9 cellular contexts compared by ENCODE assay signal in the genomic region with DNA sequence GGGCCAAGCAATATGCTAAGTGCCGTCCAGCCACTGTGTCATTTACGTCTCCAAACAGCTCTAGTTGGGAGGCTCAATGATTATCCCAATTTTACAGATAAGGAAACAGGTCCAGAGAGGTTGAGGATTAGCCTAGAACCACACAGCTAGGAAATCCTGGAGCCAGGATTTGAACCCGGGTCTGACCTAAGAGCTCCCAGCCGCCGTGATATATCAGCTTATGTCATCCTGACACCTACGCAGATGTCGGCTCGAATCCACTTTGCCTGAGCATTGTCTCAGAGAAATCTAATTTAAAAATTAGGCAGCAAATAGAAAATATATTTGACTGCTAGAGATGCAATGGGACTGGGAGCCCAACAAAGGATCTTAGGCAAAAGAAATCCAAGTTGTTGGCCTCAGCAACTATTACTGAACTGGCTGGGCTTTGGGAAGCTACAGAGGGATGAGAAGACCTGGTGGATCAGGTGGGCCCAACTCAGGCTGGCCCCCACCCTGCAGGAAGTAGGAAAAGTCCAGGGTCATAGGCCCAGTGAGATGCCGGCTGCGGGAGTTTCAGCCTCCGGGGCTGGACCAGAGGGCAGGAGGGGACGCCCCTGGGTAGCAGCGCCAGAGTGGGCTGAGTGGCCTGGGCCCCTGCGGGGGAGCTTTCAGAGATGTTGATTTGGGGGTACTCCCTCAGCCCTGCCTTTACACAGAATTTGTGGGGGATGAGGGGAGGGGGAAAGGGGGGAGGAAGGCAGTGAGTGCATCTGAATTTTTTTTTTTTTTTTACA. TPM values are rescaled to one million over a fixed set of nuclear protein-coding genes. Genes with fewer than 3 reads are reported as not detected.
DNase-seq lines count a peak whose midpoint lies in the region; ATAC-seq and TF ChIP-seq lines count a peak whose summit lies in the region.
"Had no signal": no experiment of that assay in that cellular context is flagged by ENCODE, and none has a peak within 500 bp of the region (broad histone marks: within the 10 kb centered on the region; RNA-seq: fewer than 3 reads in every experiment).

No MANE protein-coding gene starts in this region.

- H2AFZ ChIP-seq in GM23338, result no peak overlapping the region

- H3K4me2 ChIP-seq in GM23338, result no peak overlapping the region

- peak overlapping the region; percentile 54 to 81 (median 68) for H3K4me3 Mint-ChIP-seq in CD4-positive, alpha-beta memory T cell
- H3K4me3 Mint-ChIP-seq in GM23338, result no peak overlapping the region
- peak overlapping the region; percentile 52 for H3K4me3 Mint-ChIP-seq in activated CD4-positive, alpha-beta memory T cell treated with anti-CD3 and anti-CD28 coated beads, Interleukin-2, amount 10 ng/mL, durations not matched to agents 7 days and 5 days

- POLR2A ChIA-PET in CD4-positive, alpha-beta memory T cell (lab: Charles Lee; ENCODE audit: partially characterized antibody), result interaction anchor here (1.0 to 8.6 kb wide), 25 partner anchors 11 to 214 kb away, joined by 3 to 239 read pairs (median 15); partner anchors contain the start of genes IL21R, KDM8 and NSMCE1
- POLR2A ChIA-PET in activated CD4-positive, alpha-beta memory T cell treated with anti-CD3 and anti-CD28 coated beads, Interleukin-2, amount 10 ng/mL, durations not matched to agents 7 days and 5 days (lab: Charles Lee), result interaction anchor here (0.8 to 5.1 kb wide), 40 partner anchors 8 to 198 kb away, joined by 3 to 82 read pairs (median 6); partner anchors contain the start of genes GTF3C1, IL21R, KATNIP and KDM8
- POLR2A ChIA-PET in HEK293T (lab: Yijun Ruan, JAX), result no interaction called here

- no peak for DNase-seq in CD4-positive, alpha-beta memory T cell
- DNase-seq in GM23338 (ENCODE audit: low spot score), result no peak
- DNase-seq in activated CD4-positive, alpha-beta memory T cell treated with anti-CD3 and anti-CD28 coated beads, Interleukin-2, amount 10 ng/mL, durations not matched to agents 7 days and 5 days, result no peak
- DNase-seq in hepatic stellate cell (ENCODE audit: low spot score), result peak; percentile 32
- DNase-seq in HEK293T (ENCODE audit: extremely low spot score), result no peak
- no peak for DNase-seq in dedifferentiated amniotic fluid mesenchymal stem cell (ENCODE audit: extremely low spot score)
- DNase-seq in NK-92 treated with Interleukin-12 subunit alpha and Interleukin-12 subunit beta, amount 100 ng/mL, for 24 hours (lab: John Stamatoyannopoulos, UW), result no peak

- peaks cover 57% of the 10 kb centered on the region for H3K4me1 ChIP-seq in CD4-positive, alpha-beta memory T cell (ENCODE audit: insufficient read depth, low read length)
- no peaks in the 10 kb centered on the region for H3K4me1 ChIP-seq in GM23338 (ENCODE audit: insufficient read depth)

- peaks cover 0 to 3% (median 0%) of the 10 kb centered on the region in 8 donors for H3K9me3 Mint-ChIP-seq in CD4-positive, alpha-beta memory T cell
- no peaks in the 10 kb centered on the region for H3K9me3 Mint-ChIP-seq in GM23338
- H3K9me3 Mint-ChIP-seq in activated CD4-positive, alpha-beta memory T cell treated with anti-CD3 and anti-CD28 coated beads, Interleukin-2, amount 10 ng/mL, durations not matched to agents 7 days and 5 days, result peaks cover 11% of the 10 kb centered on the region

- no peaks in the 10 kb centered on the region for H4K20me1 ChIP-seq in GM23338 (replicated peaks; ENCODE audit: insufficient read depth)

- H3F3A ChIP-seq in GM23338 (replicated peaks; ENCODE audit: low read depth), result no peaks in the 10 kb centered on the region

- ATAC-seq in GM23338 (peak; percentile 19; the same call in 2 of the 3 replicates), GM19351 (IDR thresholded peaks at IDR 0.05; ENCODE audit: unreplicated experiment) (no peak)

- CTCF ChIA-PET in CD4-positive, alpha-beta memory T cell (lab: Charles Lee; ENCODE audit: partially characterized antibody), result interaction anchor here (0.8 to 8.6 kb wide), 45 partner anchors 9 to 218 kb away, joined by 3 to 213 read pairs (median 5); partner anchors contain the start of genes IL21R and KDM8
- CTCF ChIA-PET in activated CD4-positive, alpha-beta memory T cell treated with anti-CD3 and anti-CD28 coated beads, Interleukin-2, amount 10 ng/mL, durations not matched to agents 7 days and 5 days (lab: Charles Lee), result interaction anchor here (0.9 to 3.9 kb wide), 29 partner anchors 10 to 255 kb away, joined by 3 to 60 read pairs (median 8); partner anchors contain the start of genes IL21R and KDM8
- CTCF ChIA-PET in HEK293T (lab: Yijun Ruan, JAX), result interaction anchor here (0.6 to 1.8 kb wide), 8 partner anchors 10 to 954 kb away, joined by 3 to 10 read pairs (median 3); partner anchors contain the start of gene KDM8

- H3K9me2 ChIP-seq in GM23338 (ENCODE audit: insufficient read depth), result no peaks in the 10 kb centered on the region

- peak overlapping the region; percentile 99 to 100 (median 99) for H3K27ac Mint-ChIP-seq in CD4-positive, alpha-beta memory T cell
- no peak overlapping the region for H3K27ac Mint-ChIP-seq in GM23338
- peak overlapping the region; percentile 96 for H3K27ac Mint-ChIP-seq in activated CD4-positive, alpha-beta memory T cell treated with anti-CD3 and anti-CD28 coated beads, Interleukin-2, amount 10 ng/mL, durations not matched to agents 7 days and 5 days

- TF ChIP-seq CTCF in GM23338 (conservative IDR thresholded peaks at IDR 0.05; ENCODE audit: low read depth in 2 of 2), result no peak

- H3K36me3 ChIP-seq in CD4-positive, alpha-beta memory T cell (ENCODE audit: insufficient read depth, low read length), result peaks cover 12% of the 10 kb centered on the region
- no peaks in the 10 kb centered on the region for H3K36me3 ChIP-seq in GM23338 (ENCODE audit: insufficient read depth)

- H3K27ac ChIP-seq in CD4-positive, alpha-beta memory T cell (ENCODE audit: low read depth, low read length), result peak overlapping the region; percentile 96
- no peak overlapping the region for H3K27ac ChIP-seq in GM23338 (ENCODE audit: low read depth)
- H3K27ac ChIP-seq: VCaP had no signal

- H3K27me3 ChIP-seq in CD4-positive, alpha-beta memory T cell (ENCODE audit: insufficient read depth, low read length), result no peaks in the 10 kb centered on the region
- H3K27me3 ChIP-seq in GM23338 (ENCODE audit: insufficient read depth), result no peaks in the 10 kb centered on the region

- no peaks in the 10 kb centered on the region for H3K79me2 ChIP-seq in GM23338 (replicated peaks; ENCODE audit: insufficient read depth)

- intact Hi-C loops in CD4-positive, alpha-beta memory T cell (cut with micrococcal nuclease), result loop anchor here (1.0 to 2.0 kb wide), 8 partner anchors 36 to 188 kb away; partner anchors contain the start of genes IL21R and KDM8

- no peaks in the 10 kb centered on the region for H3K9me3 ChIP-seq in CD4-positive, alpha-beta memory T cell (ENCODE audit: control insufficient read depth in 1 of 2, low read length in 2 of 2)

- H3K4me3 ChIP-seq in CD4-positive, alpha-beta memory T cell (ENCODE audit: low read length in 2 of 2), result peak overlapping the region in 1 of 2 donors; percentile 10
- no peak overlapping the region for H3K4me3 ChIP-seq in GM23338

- H3K4me1 Mint-ChIP-seq in CD4-positive, alpha-beta memory T cell, result peaks cover 31 to 70% (median 49%) of the 10 kb centered on the region in 4 donors
- peaks cover 7% of the 10 kb centered on the region; the same call in 2 of the 3 replicates for H3K4me1 Mint-ChIP-seq in GM23338
- peaks cover 60% of the 10 kb centered on the region for H3K4me1 Mint-ChIP-seq in activated CD4-positive, alpha-beta memory T cell treated with anti-CD3 and anti-CD28 coated beads, Interleukin-2, amount 10 ng/mL, durations not matched to agents 7 days and 5 days

- no peaks in the 10 kb centered on the region for H3K27me3 Mint-ChIP-seq in CD4-positive, alpha-beta memory T cell
- no peaks in the 10 kb centered on the region for H3K27me3 Mint-ChIP-seq in GM23338 (ENCODE audit: insufficient read depth, low read depth, poor library complexity)
- no peaks in the 10 kb centered on the region for H3K27me3 Mint-ChIP-seq in activated CD4-positive, alpha-beta memory T cell treated with anti-CD3 and anti-CD28 coated beads, Interleukin-2, amount 10 ng/mL, durations not matched to agents 7 days and 5 days

- peaks cover 17 to 21% of the 10 kb centered on the region in 2 donors for H3K36me3 Mint-ChIP-seq in CD4-positive, alpha-beta memory T cell
- peaks cover 9% of the 10 kb centered on the region for H3K36me3 Mint-ChIP-seq in GM23338 (ENCODE audit: low read depth)
- H3K36me3 Mint-ChIP-seq in activated CD4-positive, alpha-beta memory T cell treated with anti-CD3 and anti-CD28 coated beads, Interleukin-2, amount 10 ng/mL, durations not matched to agents 7 days and 5 days (ENCODE audit: low read depth), result peaks cover 53% of the 10 kb centered on the region

TF ChIP-seq in GM23338, 12 proteins besides CTCF, POLR2A, EP300 and RAD21 (continues in another document):
- no peak for TF ChIP-seq NANOG (IDR thresholded peaks at IDR 0.05; ENCODE audit: borderline replicate concordance)

TF ChIP-seq in HEK293T, 16 proteins besides CTCF, POLR2A, EP300 and RAD21 (continues in another document):
- TF ChIP-seq NFRKB (IDR thresholded peaks at IDR 0.05) (no peak), ELF4 (IDR thresholded peaks at IDR 0.05) (no peak), SP1 (IDR thresholded peaks at IDR 0.05) (no peak), ARNT (IDR thresholded peaks at IDR 0.05) (no peak), BHLHE40 (IDR thresholded peaks at IDR 0.05; ENCODE audit: borderline replicate concordance) (no peak), FOXA1 (IDR thresholded peaks at IDR 0.05) (no peak)
- TF ChIP-seq, protein P1, sequence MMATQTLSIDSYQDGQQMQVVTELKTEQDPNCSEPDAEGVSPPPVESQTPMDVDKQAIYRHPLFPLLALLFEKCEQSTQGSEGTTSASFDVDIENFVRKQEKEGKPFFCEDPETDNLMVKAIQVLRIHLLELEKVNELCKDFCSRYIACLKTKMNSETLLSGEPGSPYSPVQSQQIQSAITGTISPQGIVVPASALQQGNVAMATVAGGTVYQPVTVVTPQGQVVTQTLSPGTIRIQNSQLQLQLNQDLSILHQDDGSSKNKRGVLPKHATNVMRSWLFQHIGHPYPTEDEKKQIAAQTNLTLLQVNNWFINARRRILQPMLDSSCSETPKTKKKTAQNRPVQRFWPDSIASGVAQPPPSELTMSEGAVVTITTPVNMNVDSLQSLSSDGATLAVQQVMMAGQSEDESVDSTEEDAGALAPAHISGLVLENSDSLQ (IDR thresholded peaks at IDR 0.05), result no peak

RNA-seq across cellular contexts. Expression of gene IL21R, which starts 35.1 kb away (rescaled TPM):
- total RNA-seq in CD4-positive, alpha-beta memory T cell, result 10 to 100 TPM; 28.3 to 29.1 TPM
- polyA plus RNA-seq in CD4-positive, alpha-beta memory T cell, result 10 to 100 TPM; 18.4 to 28.3 TPM
- 2.6 TPM in 2 replicates for total RNA-seq in GM23338 (2014; rRNA removed; shearing (Covaris generic))
- polyA plus RNA-seq in GM23338 (2016; fragmentation: Nextera tagmentation; extraction: Ambion mirVana), result 0.42 and 0.83 TPM in 2 replicates
- total RNA-seq in activated CD4-positive, alpha-beta memory T cell treated with anti-CD3 and anti-CD28 coated beads, Interleukin-2, amount 10 ng/mL, durations not matched to agents 7 days and 5 days, result 10 to 100 TPM; 29.2 to 29.5 TPM

RNA-seq across cellular contexts. Expression of gene IL4R, which starts 53.1 kb away (rescaled TPM):
- total RNA-seq in CD4-positive, alpha-beta memory T cell, result 100 to 1,000 TPM; 143 to 152 TPM
- polyA plus RNA-seq in CD4-positive, alpha-beta memory T cell, result 10 to 100 TPM; 32.6 to 66.1 TPM
- 16.9 and 17.6 TPM in 2 replicates for total RNA-seq in GM23338 (2014; rRNA removed; shearing (Covaris generic))
- polyA plus RNA-seq in GM23338 (2016; fragmentation: Nextera tagmentation; extraction: Ambion mirVana), result 5.6 and 6.4 TPM in 2 replicates
- 100 to 1,000 TPM; 257 to 268 TPM for total RNA-seq in activated CD4-positive, alpha-beta memory T cell treated with anti-CD3 and anti-CD28 coated beads, Interleukin-2, amount 10 ng/mL, durations not matched to agents 7 days and 5 days
